In the genomic region with DNA sequence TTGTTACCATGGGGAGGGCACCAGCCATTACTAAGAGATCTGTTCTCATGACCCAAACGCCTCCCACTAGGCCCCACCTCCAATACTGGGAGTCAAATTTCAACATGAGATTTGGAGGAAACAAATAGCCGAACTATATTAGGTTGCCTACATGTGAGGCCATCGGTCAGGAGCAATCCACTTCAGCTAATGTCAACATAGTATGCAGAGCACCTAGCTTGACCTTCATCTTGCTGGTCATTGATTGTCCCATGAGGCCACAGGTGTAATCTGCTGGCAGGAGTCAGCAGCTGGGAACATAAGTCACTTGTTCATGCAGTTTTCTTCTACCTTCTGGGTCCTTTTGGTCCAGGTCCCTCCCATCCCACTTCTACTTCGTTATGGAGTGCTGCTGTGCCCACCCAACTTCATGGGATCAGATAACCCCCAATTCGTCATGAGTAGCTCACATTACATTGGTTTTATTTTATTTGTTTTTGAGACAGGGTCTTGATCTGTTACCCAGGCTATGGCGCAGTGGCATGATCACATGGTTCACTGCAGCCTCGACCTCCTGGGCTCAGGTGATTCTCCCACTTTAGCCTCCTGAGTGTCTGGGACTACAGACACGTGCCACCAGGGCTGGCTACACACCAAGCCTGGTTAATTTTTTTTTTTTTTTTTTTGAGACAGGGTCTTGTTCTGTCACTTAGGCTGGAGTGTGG, we compare ENCODE assay signal across 18 cellular contexts. TPM values are rescaled to one million over a fixed set of nuclear protein-coding genes. Genes with fewer than 3 reads are reported as not detected.
DNase-seq lines count a peak whose midpoint lies in the region; ATAC-seq and TF ChIP-seq lines count a peak whose summit lies in the region.
"Had no signal": no experiment of that assay in that cellular context is flagged by ENCODE, and none has a peak within 500 bp of the region (broad histone marks: within the 10 kb centered on the region; RNA-seq: fewer than 3 reads in every experiment).

No MANE protein-coding gene starts in this region.

- TF ChIP-seq RAD21 in HCT116 (IDR thresholded peaks at IDR 0.05; ENCODE audit: low read depth), result no peak
- TF ChIP-seq RAD21 in liver (IDR thresholded peaks at IDR 0.05), result peak; percentile 15 to 31

- peak; percentile 27 for DNase-seq in COLO668 (lab: John Stamatoyannopoulos, UW; ENCODE audit: unreplicated experiment)
- DNase-seq in HCT116 (ENCODE audit: low read depth, low spot score), result no peak
- DNase-seq in SHP77 treated with DMSO at 0.1 percent for 48 hours (lab: John Stamatoyannopoulos, UW), result peak; percentile 43
- no peak for DNase-seq in GM03348 (ENCODE audit: low spot score)
- DNase-seq: activated CD4-positive, alpha-beta T cell treated with anti-CD3 and anti-CD28 coated beads for 36 hours; activated naive CD4-positive, alpha-beta T cell treated with anti-CD3 and anti-CD28 coated beads for 36 hours; activated T-cell treated with anti-CD3 and anti-CD28 coated beads, Interleukin-2, amount 50 U/mL, for 48 hours; effector CD4-positive, alpha-beta T cell; left colon; NCI-H1694; Right ventricle myocardium superior; small intestine; stimulated activated naive CD8-positive, alpha-beta T cell treated with anti-CD3 and anti-CD28 coated beads, Interleukin-15, Interleukin-2, amounts not matched to agents 100 U/mL and 50 U/mL, for 24 hours; thyroid gland had no signal

- H3K9me2 ChIP-seq in HCT116 (ENCODE audit: insufficient read depth), result no peaks in the 10 kb centered on the region

- intact Hi-C loops in HCT116 (cut with micrococcal nuclease), result no loop called here

- ATAC-seq in HCT116 (no peak), HG02938 (IDR thresholded peaks at IDR 0.05; ENCODE audit: unreplicated experiment) (no peak), GM21528 (IDR thresholded peaks at IDR 0.05; ENCODE audit: low FRiP score, unreplicated experiment) (no peak)
- ATAC-seq: activated CD4-positive, alpha-beta T cell treated with anti-CD3 and anti-CD28 coated beads for 36 hours; left colon; stimulated activated naive CD8-positive, alpha-beta T cell treated with anti-CD3 and anti-CD28 coated beads, Interleukin-15, Interleukin-2, amounts not matched to agents 100 U/mL and 50 U/mL, for 24 hours had no signal

- peaks cover 19 to 30% of the 10 kb centered on the region in 2 experiments for H3K4me1 ChIP-seq in HCT116 (ENCODE audit: control insufficient read depth in 1 of 2, insufficient read depth in 2 of 2, low read length in 2 of 2)
- H3K4me1 ChIP-seq in liver (ENCODE audit: control insufficient read depth in 4 of 4, insufficient read depth in 4 of 4, low read length in 3 of 4), result peaks cover 2 to 11% (median 5%) of the 10 kb centered on the region in 4 donors

- POLR2A ChIA-PET in HCT116 (lab: Charles Lee), result no interaction called here

- H3K27ac ChIP-seq in HCT116 (ENCODE audit: low read depth, low read length), result no peak overlapping the region
- peak overlapping the region; percentile 52 to 57 for H3K27ac ChIP-seq in liver (ENCODE audit: low read depth in 1 of 2, low read length in 2 of 2)
- H3K27ac ChIP-seq: HL-60, thyroid gland had no signal

- peak overlapping the region; percentile 49 for H2AFZ ChIP-seq in HCT116 (ENCODE audit: low read depth, low read length, poor library complexity, severe bottlenecking)

- no peaks in the 10 kb centered on the region for H3K79me2 ChIP-seq in HCT116 (ENCODE audit: insufficient read depth, low read length)

- WGBS in liver, result 39% methylated on average over 8 of the region's 8 CpGs

- H4K20me1 ChIP-seq in HCT116 (ENCODE audit: insufficient read depth), result no peaks in the 10 kb centered on the region

- H3K27me3 ChIP-seq in HCT116 (ENCODE audit: insufficient read depth, low read length), result no peaks in the 10 kb centered on the region
- H3K27me3 ChIP-seq in liver (ENCODE audit: control insufficient read depth in 4 of 4, insufficient read depth in 4 of 4, low read length in 3 of 4), result no peaks in the 10 kb centered on the region
- H3K27me3 ChIP-seq: thyroid gland had no signal

- BruUV-seq in HCT116 (replicated peaks; lab: Mats Ljungman, UMichigan), result no TSS peak

- H3K9ac ChIP-seq in HCT116 (ENCODE audit: low read length) (no peak overlapping the region), liver (ENCODE audit: low read depth in 1 of 2, low read length in 2 of 2) (no peak overlapping the region)

- TF ChIP-seq CTCF in HCT116 (IDR thresholded peaks at IDR 0.05 in 2 of 3, conservative IDR thresholded peaks at IDR 0.05 in 1 of 3; ENCODE audit: borderline replicate concordance in 1 of 3, insufficient read depth in 1 of 3, low read depth in 2 of 3, low read length in 2 of 3), result no peak
- no peak for TF ChIP-seq CTCF in liver (IDR thresholded peaks at IDR 0.05; ENCODE audit: low read depth, low read length, missing input control)

- RAD21 ChIA-PET in HCT116 (lab: Charles Lee; ENCODE audit: low non-redundant PET in 1 of 2, low total read pairs in 2 of 2, uncharacterized antibody in 2 of 2, unreplicated experiment in 2 of 2), result no interaction called here

- H3K36me3 ChIP-seq in HCT116 (ENCODE audit: control insufficient read depth in 1 of 2, insufficient read depth in 2 of 2, low read length in 2 of 2), result no peaks in the 10 kb centered on the region
- H3K36me3 ChIP-seq in liver (ENCODE audit: control insufficient read depth in 4 of 4, insufficient read depth in 3 of 4, low read depth in 1 of 4, low read length in 3 of 4), result no peaks in the 10 kb centered on the region
- H3K36me3 ChIP-seq: thyroid gland had no signal

- H3K4me3 ChIP-seq in HCT116 (replicated peaks in 1 of 2; ENCODE audit: low read depth in 1 of 2, low read length in 2 of 2) (no peak overlapping the region), liver (ENCODE audit: low read depth in 1 of 3, low read length in 3 of 3) (no peak overlapping the region)
- H3K4me3 ChIP-seq: thyroid gland had no signal

- CTCF ChIA-PET in HCT116 (lab: Charles Lee), result interaction anchor here (0.8 to 1.8 kb wide), 2 partner anchors 10 to 18 kb away, joined by 3 to 5 read pairs; no protein-coding TSS in a partner anchor

- 0 out of 2 replicates have a peak overlapping the region, but pooled peaks have one; percentile 2 for H3K4me2 ChIP-seq in HCT116 (ENCODE audit: low read length)

- H3K9me3 ChIP-seq in HCT116 (ENCODE audit: control insufficient read depth in 1 of 2, insufficient read depth in 1 of 2, low read depth in 1 of 2, low read length in 2 of 2), result no peaks in the 10 kb centered on the region
- H3K9me3 ChIP-seq in liver (ENCODE audit: control insufficient read depth in 4 of 4, low read length in 3 of 4), result no peaks in the 10 kb centered on the region
- H3K9me3 ChIP-seq: thyroid gland had no signal

- TF ChIP-seq POLR2A in HCT116 (IDR thresholded peaks at IDR 0.05; ENCODE audit: borderline replicate concordance, extremely low read depth, insufficient read depth, insufficient read length), result no peak

TF ChIP-seq in HCT116, 20 proteins besides CTCF, POLR2A, EP300 and RAD21:
- no peak for TF ChIP-seq SIN3A (IDR thresholded peaks at IDR 0.05; ENCODE audit: low read depth)
- no peak for TF ChIP-seq ZBTB33 (IDR thresholded peaks at IDR 0.05; ENCODE audit: extremely low read depth, insufficient replicate concordance, low read length)
- no peak for TF ChIP-seq SP1 (IDR thresholded peaks at IDR 0.05; ENCODE audit: low read depth)
- no peak for TF ChIP-seq EZH2phosphoT487 (IDR thresholded peaks at IDR 0.05; ENCODE audit: borderline replicate concordance)

TF ChIP-seq in liver, 16 proteins besides CTCF, POLR2A, EP300 and RAD21 (continues in another document):
- TF ChIP-seq FOXA2 (IDR thresholded peaks at IDR 0.05) (peak; percentile 99), FOXA1 (IDR thresholded peaks at IDR 0.05) (peak; percentile 94), YY1 (IDR thresholded peaks at IDR 0.05) (peak; percentile 93), TAF1 (conservative IDR thresholded peaks at IDR 0.05) (no peak), JUND (IDR thresholded peaks at IDR 0.05) (peak in 1 of 2 donors; percentile 75), NR2F2 (IDR thresholded peaks at IDR 0.05) (no peak), EGR1 (IDR thresholded peaks at IDR 0.05; ENCODE audit: low read depth in 2 of 2) (peak in 1 of 2 donors; percentile 72), SP1 (IDR thresholded peaks at IDR 0.05) (peak; percentile 96), HNF4A (conservative IDR thresholded peaks at IDR 0.05) (peak; percentile 75 to 85), REST (IDR thresholded peaks at IDR 0.05) (peak; percentile 87)
- TF ChIP-seq, protein P1, sequence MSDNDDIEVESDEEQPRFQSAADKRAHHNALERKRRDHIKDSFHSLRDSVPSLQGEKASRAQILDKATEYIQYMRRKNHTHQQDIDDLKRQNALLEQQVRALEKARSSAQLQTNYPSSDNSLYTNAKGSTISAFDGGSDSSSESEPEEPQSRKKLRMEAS (IDR thresholded peaks at IDR 0.05), result peak; percentile 83

RNA-seq across cellular contexts. Expression of gene KPNA2, which starts 5.9 kb away (rescaled TPM):
- total RNA-seq in HCT116 (2021; ENCODE audit: unreplicated experiment) (330 TPM), liver (10 to 100 TPM; 10.5 to 61.1 TPM)
- 213 and 301 TPM in 2 replicates for polyA plus RNA-seq in HCT116 (2012)
- 10 to 100 TPM; 15.4 to 20.2 TPM for polyA plus RNA-seq in liver

RNA-seq across cellular contexts. Expression of gene C17orf58, which starts 33.4 kb away (rescaled TPM):
- total RNA-seq in HCT116 (2021; ENCODE audit: unreplicated experiment) (38.1 TPM), liver (10 to 100 TPM in 1 of 2 donors, 1 to 10 TPM in 1; 6.4 to 13.4 TPM)
- polyA plus RNA-seq in HCT116 (2012), result 39.6 and 42.6 TPM in 2 replicates
- 10 to 100 TPM in 1 of 2 donors, 1 to 10 TPM in 1; 9.3 to 10.3 TPM for polyA plus RNA-seq in liver

Comparison
In these comparisons a context has a peak if more than half of its experiments do, and no peak if none do; other contexts are left out.
1. DNase-seq: peak in COLO668 (single experiment) and SHP77 treated with DMSO at 0.1 percent for 48 hours (single experiment); none in HCT116 (single experiment) and GM03348 (single experiment).